In the genomic region with DNA sequence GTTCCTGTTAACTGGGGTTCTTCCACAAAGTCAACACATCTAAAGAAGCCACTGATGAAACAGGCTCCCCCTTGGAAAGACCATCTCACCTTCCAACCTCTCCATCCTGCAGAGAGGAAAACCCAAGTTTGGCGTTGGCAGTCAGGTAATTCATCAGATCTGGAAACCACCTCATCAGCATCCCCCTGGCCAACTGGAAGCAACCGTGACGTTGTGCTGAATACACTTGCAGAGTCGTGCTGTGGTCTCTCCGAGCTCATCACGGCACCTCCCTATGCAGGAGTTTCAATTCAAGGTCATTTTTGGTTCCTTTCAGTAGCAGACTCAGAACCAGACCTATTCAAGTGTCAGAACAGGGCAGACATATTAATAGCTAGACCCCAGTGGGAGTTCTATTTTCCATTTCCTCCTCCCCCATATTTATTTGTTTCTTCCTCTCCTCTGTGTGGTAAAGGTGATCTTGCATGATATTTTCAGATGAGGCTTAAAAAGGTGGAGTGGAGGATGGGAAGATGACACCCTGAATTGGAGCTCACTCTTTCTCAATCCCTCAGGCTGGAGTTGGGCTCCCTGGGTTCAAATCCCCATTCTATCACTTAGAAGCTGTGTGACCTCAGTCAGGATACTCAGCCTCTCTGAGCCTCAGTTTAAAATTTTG, we compare ENCODE assay signal across 1 cellular context.
TF ChIP-seq lines count a peak whose summit lies in the region.

No MANE protein-coding gene starts in this region.

TF ChIP-seq in GM12878, 131 proteins besides CTCF, POLR2A, EP300 and RAD21 (continued from another document and continues in another):
- TF ChIP-seq, protein P1, sequence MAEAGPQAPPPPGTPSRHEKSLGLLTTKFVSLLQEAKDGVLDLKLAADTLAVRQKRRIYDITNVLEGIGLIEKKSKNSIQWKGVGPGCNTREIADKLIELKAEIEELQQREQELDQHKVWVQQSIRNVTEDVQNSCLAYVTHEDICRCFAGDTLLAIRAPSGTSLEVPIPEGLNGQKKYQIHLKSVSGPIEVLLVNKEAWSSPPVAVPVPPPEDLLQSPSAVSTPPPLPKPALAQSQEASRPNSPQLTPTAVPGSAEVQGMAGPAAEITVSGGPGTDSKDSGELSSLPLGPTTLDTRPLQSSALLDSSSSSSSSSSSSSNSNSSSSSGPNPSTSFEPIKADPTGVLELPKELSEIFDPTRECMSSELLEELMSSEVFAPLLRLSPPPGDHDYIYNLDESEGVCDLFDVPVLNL (IDR thresholded peaks at IDR 0.05; ENCODE audit: low read depth, low read length): no peak
- TF ChIP-seq RB1 (IDR thresholded peaks at IDR 0.05; ENCODE audit: borderline replicate concordance) (no peak; the same call in 1 of the 2 replicates), EED (IDR thresholded peaks at IDR 0.05; ENCODE audit: low read depth) (peak; percentile 98), HCFC1 (IDR thresholded peaks at IDR 0.05; ENCODE audit: low read length) (no peak), CHD4 (IDR thresholded peaks at IDR 0.05) (no peak), IKZF1 (conservative IDR thresholded peaks at IDR 0.05) (peak; percentile 95), MTA3 (IDR thresholded peaks at IDR 0.05; ENCODE audit: borderline replicate concordance, low read length) (peak; percentile 97; the same call in 1 of the 2 replicates), BCL11A (IDR thresholded peaks at IDR 0.05; ENCODE audit: low read depth, low read length) (peak; percentile 100), SREBF1 (IDR thresholded peaks at IDR 0.05; ENCODE audit: low read length) (no peak), TAF1 (IDR thresholded peaks at IDR 0.05; ENCODE audit: borderline replicate concordance, low read depth, low read length) (no peak; the same call in 1 of the 2 replicates), EZH2 (IDR thresholded peaks at IDR 0.05; ENCODE audit: borderline replicate concordance, control insufficient read depth, low read depth, low read length) (0 out of 2 replicates have a peak, but pooled peaks have one; percentile 52), RAD51 (IDR thresholded peaks at IDR 0.05) (peak; percentile 19; the same call in 1 of the 2 replicates), CBX5 (IDR thresholded peaks at IDR 0.05; ENCODE audit: low read depth) (peak; percentile 93; the same call in 1 of the 2 replicates), WRNIP1 (IDR thresholded peaks at IDR 0.05; ENCODE audit: borderline replicate concordance, low read depth, low read length) (no peak), NR2C1 (IDR thresholded peaks at IDR 0.05) (no peak), CBFB (IDR thresholded peaks at IDR 0.05; ENCODE audit: low read depth) (peak; percentile 84), PAX8 (IDR thresholded peaks at IDR 0.05) (no peak), SUZ12 (IDR thresholded peaks at IDR 0.05; ENCODE audit: unreplicated experiment) (no peak), NFYA (IDR thresholded peaks at IDR 0.05; ENCODE audit: borderline replicate concordance, low read depth, low read length) (no peak), CEBPB (IDR thresholded peaks at IDR 0.05; ENCODE audit: borderline replicate concordance in 1 of 2, low read depth in 2 of 2, low read length in 2 of 2) (peak in 1 of 2 experiments; percentile 98; a peak in 2 of 4 replicates), BACH1 (IDR thresholded peaks at IDR 0.05; ENCODE audit: borderline replicate concordance) (no peak)
- TF ChIP-seq, protein P2, sequence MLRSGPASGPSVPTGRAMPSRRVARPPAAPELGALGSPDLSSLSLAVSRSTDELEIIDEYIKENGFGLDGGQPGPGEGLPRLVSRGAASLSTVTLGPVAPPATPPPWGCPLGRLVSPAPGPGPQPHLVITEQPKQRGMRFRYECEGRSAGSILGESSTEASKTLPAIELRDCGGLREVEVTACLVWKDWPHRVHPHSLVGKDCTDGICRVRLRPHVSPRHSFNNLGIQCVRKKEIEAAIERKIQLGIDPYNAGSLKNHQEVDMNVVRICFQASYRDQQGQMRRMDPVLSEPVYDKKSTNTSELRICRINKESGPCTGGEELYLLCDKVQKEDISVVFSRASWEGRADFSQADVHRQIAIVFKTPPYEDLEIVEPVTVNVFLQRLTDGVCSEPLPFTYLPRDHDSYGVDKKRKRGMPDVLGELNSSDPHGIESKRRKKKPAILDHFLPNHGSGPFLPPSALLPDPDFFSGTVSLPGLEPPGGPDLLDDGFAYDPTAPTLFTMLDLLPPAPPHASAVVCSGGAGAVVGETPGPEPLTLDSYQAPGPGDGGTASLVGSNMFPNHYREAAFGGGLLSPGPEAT (IDR thresholded peaks at IDR 0.05; ENCODE audit: low read depth): peak; percentile 91
- TF ChIP-seq, protein P3, sequence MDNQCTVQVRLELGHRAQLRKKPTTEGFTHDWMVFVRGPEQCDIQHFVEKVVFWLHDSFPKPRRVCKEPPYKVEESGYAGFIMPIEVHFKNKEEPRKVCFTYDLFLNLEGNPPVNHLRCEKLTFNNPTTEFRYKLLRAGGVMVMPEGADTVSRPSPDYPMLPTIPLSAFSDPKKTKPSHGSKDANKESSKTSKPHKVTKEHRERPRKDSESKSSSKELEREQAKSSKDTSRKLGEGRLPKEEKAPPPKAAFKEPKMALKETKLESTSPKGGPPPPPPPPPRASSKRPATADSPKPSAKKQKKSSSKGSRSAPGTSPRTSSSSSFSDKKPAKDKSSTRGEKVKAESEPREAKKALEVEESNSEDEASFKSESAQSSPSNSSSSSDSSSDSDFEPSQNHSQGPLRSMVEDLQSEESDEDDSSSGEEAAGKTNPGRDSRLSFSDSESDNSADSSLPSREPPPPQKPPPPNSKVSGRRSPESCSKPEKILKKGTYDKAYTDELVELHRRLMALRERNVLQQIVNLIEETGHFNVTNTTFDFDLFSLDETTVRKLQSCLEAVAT (IDR thresholded peaks at IDR 0.05): peak; percentile 30; the same call in 1 of the 2 replicates
- TF ChIP-seq, protein P4, sequence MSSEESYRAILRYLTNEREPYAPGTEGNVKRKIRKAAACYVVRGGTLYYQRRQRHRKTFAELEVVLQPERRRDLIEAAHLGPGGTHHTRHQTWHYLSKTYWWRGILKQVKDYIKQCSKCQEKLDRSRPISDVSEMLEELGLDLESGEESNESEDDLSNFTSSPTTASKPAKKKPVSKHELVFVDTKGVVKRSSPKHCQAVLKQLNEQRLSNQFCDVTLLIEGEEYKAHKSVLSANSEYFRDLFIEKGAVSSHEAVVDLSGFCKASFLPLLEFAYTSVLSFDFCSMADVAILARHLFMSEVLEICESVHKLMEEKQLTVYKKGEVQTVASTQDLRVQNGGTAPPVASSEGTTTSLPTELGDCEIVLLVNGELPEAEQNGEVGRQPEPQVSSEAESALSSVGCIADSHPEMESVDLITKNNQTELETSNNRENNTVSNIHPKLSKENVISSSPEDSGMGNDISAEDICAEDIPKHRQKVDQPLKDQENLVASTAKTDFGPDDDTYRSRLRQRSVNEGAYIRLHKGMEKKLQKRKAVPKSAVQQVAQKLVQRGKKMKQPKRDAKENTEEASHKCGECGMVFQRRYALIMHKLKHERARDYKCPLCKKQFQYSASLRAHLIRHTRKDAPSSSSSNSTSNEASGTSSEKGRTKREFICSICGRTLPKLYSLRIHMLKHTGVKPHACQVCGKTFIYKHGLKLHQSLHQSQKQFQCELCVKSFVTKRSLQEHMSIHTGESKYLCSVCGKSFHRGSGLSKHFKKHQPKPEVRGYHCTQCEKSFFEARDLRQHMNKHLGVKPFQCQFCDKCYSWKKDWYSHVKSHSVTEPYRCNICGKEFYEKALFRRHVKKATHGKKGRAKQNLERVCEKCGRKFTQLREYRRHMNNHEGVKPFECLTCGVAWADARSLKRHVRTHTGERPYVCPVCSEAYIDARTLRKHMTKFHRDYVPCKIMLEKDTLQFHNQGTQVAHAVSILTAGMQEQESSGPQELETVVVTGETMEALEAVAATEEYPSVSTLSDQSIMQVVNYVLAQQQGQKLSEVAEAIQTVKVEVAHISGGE (CRISPR knock-in tag; IDR thresholded peaks at IDR 0.05): no peak
- TF ChIP-seq, protein P5, sequence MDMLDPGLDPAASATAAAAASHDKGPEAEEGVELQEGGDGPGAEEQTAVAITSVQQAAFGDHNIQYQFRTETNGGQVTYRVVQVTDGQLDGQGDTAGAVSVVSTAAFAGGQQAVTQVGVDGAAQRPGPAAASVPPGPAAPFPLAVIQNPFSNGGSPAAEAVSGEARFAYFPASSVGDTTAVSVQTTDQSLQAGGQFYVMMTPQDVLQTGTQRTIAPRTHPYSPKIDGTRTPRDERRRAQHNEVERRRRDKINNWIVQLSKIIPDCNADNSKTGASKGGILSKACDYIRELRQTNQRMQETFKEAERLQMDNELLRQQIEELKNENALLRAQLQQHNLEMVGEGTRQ (IDR thresholded peaks at IDR 0.05; ENCODE audit: borderline replicate concordance, low read depth, low read length): no peak
- TF ChIP-seq, protein P6, sequence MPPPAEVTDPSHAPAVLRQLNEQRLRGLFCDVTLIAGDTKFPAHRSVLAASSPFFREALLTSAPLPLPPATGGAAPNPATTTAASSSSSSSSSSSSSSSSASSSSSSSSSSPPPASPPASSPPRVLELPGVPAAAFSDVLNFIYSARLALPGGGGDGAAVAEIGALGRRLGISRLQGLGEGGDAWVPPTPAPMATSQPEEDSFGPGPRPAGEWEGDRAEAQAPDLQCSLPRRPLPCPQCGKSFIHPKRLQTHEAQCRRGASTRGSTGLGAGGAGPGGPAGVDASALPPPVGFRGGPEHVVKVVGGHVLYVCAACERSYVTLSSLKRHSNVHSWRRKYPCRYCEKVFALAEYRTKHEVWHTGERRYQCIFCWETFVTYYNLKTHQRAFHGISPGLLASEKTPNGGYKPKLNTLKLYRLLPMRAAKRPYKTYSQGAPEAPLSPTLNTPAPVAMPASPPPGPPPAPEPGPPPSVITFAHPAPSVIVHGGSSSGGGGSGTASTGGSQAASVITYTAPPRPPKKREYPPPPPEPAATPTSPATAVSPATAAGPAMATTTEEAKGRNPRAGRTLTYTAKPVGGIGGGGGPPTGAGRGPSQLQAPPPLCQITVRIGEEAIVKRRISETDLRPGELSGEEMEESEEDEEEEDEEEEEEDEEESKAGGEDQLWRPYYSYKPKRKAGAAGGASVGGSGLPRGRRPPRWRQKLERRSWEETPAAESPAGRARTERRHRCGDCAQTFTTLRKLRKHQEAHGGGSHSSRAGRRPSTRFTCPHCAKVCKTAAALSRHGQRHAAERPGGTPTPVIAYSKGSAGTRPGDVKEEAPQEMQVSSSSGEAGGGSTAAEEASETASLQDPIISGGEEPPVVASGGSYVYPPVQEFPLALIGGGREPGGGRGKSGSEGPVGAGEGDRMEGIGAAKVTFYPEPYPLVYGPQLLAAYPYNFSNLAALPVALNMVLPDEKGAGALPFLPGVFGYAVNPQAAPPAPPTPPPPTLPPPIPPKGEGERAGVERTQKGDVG (CRISPR knock-in tag; IDR thresholded peaks at IDR 0.05): no peak
- TF ChIP-seq, protein P7, sequence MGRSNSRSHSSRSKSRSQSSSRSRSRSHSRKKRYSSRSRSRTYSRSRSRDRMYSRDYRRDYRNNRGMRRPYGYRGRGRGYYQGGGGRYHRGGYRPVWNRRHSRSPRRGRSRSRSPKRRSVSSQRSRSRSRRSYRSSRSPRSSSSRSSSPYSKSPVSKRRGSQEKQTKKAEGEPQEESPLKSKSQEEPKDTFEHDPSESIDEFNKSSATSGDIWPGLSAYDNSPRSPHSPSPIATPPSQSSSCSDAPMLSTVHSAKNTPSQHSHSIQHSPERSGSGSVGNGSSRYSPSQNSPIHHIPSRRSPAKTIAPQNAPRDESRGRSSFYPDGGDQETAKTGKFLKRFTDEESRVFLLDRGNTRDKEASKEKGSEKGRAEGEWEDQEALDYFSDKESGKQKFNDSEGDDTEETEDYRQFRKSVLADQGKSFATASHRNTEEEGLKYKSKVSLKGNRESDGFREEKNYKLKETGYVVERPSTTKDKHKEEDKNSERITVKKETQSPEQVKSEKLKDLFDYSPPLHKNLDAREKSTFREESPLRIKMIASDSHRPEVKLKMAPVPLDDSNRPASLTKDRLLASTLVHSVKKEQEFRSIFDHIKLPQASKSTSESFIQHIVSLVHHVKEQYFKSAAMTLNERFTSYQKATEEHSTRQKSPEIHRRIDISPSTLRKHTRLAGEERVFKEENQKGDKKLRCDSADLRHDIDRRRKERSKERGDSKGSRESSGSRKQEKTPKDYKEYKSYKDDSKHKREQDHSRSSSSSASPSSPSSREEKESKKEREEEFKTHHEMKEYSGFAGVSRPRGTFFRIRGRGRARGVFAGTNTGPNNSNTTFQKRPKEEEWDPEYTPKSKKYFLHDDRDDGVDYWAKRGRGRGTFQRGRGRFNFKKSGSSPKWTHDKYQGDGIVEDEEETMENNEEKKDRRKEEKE (IDR thresholded peaks at IDR 0.05): no peak
- TF ChIP-seq, protein P8, sequence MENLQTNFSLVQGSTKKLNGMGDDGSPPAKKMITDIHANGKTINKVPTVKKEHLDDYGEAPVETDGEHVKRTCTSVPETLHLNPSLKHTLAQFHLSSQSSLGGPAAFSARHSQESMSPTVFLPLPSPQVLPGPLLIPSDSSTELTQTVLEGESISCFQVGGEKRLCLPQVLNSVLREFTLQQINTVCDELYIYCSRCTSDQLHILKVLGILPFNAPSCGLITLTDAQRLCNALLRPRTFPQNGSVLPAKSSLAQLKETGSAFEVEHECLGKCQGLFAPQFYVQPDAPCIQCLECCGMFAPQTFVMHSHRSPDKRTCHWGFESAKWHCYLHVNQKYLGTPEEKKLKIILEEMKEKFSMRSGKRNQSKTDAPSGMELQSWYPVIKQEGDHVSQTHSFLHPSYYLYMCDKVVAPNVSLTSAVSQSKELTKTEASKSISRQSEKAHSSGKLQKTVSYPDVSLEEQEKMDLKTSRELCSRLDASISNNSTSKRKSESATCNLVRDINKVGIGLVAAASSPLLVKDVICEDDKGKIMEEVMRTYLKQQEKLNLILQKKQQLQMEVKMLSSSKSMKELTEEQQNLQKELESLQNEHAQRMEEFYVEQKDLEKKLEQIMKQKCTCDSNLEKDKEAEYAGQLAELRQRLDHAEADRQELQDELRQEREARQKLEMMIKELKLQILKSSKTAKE (IDR thresholded peaks at IDR 0.05; ENCODE audit: low read depth, poor library complexity, severe bottlenecking): peak; percentile 97
